ENCODE assay signal across 12 cellular contexts in the genomic region with DNA sequence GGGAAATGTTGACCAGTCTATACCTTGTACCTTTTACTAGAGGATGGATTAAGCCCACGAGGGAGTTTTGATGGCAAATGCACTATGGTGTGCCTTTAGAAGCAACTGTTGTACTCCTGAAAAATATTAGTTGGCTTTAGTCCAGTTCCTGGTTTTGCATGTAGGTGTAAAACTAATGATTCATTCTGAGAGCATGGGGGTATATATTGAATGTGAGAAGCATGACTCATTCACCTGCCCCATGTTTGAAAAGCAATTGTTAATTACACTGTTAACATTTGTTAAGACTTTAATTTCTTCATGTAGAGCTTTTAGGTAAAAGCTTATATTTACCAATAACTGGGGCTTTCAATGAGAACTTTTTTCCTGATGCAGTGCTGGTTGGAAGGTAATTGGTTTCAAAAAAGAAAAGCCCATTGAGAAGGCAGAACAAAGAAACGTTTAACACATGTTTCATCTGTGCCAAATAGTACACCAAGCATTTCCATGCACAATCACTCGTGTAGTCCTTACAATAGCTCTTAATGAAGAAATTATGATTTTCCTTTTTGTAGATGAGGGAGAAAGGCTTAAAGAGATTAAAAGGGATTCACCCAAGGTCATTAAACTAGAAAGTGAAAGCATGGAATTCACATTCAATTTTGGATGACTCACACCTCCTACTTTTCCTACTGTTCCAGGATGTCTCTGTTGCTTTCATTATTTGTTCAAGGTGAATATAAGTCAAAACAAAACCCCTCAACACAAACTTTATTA.
DNase-seq lines count a peak whose midpoint lies in the region; ATAC-seq and TF ChIP-seq lines count a peak whose summit lies in the region.
"Had no signal": no experiment of that assay in that cellular context is flagged by ENCODE, and none has a peak within 500 bp of the region (broad histone marks: within the 10 kb centered on the region; RNA-seq: fewer than 3 reads in every experiment).

No MANE protein-coding gene starts in this region.

- CTCF ChIA-PET in HEK293T (lab: Yijun Ruan, JAX) = no interaction called here

- H3K4me3 Mint-ChIP-seq in activated T-helper 17 cell treated with anti-CD3 and anti-CD28 coated beads, Interleukin-2, amount 50 U/mL, for 72 hours = peak overlapping the region; percentile 42

- peaks cover 24% of the 10 kb centered on the region for H3K4me1 ChIP-seq in osteoblast (ENCODE audit: insufficient read depth, low read length)
- no peaks in the 10 kb centered on the region for H3K4me1 ChIP-seq in left ventricle myocardium inferior

- H3K27ac ChIP-seq in osteoblast (ENCODE audit: low read depth, low read length) (no peak overlapping the region), left ventricle myocardium inferior (replicated peaks) (no peak overlapping the region)
- H3K27ac ChIP-seq: vagina had no signal

- peak overlapping the region; percentile 44 for H3K4me2 ChIP-seq in osteoblast (ENCODE audit: insufficient read depth, low read length)

- H3K27me3 Mint-ChIP-seq in activated T-helper 17 cell treated with anti-CD3 and anti-CD28 coated beads, Interleukin-2, amount 50 U/mL, for 72 hours = peaks cover 6% of the 10 kb centered on the region

- TF ChIP-seq CTCF in osteoblast (IDR thresholded peaks at IDR 0.05; ENCODE audit: extremely low read depth, low read depth, low read length) (no peak), left ventricle myocardium inferior (IDR thresholded peaks at IDR 0.05; ENCODE audit: borderline replicate concordance) (no peak)

- DNase-seq in osteoblast (ENCODE audit: insufficient read length, low spot score, missing footprints) (no peak), NK-92 (lab: John Stamatoyannopoulos, UW; ENCODE audit: unreplicated experiment) (no peak), left ventricle myocardium inferior (no peak), HEK293T (ENCODE audit: extremely low spot score) (no peak)
- DNase-seq: activated gamma-delta T cell treated with Interleukin-2 at 50 U/mL for 16 hours; erythroblast; stimulated activated CD4-positive, alpha-beta T cell treated with anti-CD3 and anti-CD28 coated beads, Interleukin-1b, Interleukin-23, amount 100 ng/mL, for 48 hours had no signal

- no peaks in the 10 kb centered on the region for H3K36me3 Mint-ChIP-seq in activated T-helper 17 cell treated with anti-CD3 and anti-CD28 coated beads, Interleukin-2, amount 50 U/mL, for 72 hours (ENCODE audit: low read depth)

- no peak overlapping the region for H2AFZ ChIP-seq in osteoblast (ENCODE audit: low read length)

- POLR2A ChIA-PET in HEK293T (lab: Yijun Ruan, JAX) = no interaction called here

- ATAC-seq in GM18858 (IDR thresholded peaks at IDR 0.05; ENCODE audit: unreplicated experiment) (peak; percentile 68), HG03064 (IDR thresholded peaks at IDR 0.05; ENCODE audit: low read depth, unreplicated experiment) (peak; percentile 73), HG03139 (IDR thresholded peaks at IDR 0.05; ENCODE audit: unreplicated experiment) (no peak)
- peak; percentile 82 for ATAC-seq in activated T-helper 17 cell treated with anti-CD3 and anti-CD28 coated beads, Interleukin-2, amount 50 U/mL, for 72 hours (replicated peaks)

- H3K36me3 ChIP-seq in osteoblast (ENCODE audit: insufficient read depth, low read length) (no peaks in the 10 kb centered on the region), left ventricle myocardium inferior (no peaks in the 10 kb centered on the region)
- H3K36me3 ChIP-seq: vagina had no signal

- H3K9me3 Mint-ChIP-seq in activated T-helper 17 cell treated with anti-CD3 and anti-CD28 coated beads, Interleukin-2, amount 50 U/mL, for 72 hours = no peaks in the 10 kb centered on the region

- intact Hi-C loops in left ventricle myocardium inferior (cut with micrococcal nuclease) = no loop called here

- H3K4me3 ChIP-seq in osteoblast (ENCODE audit: insufficient read depth, low read length) = no peak overlapping the region
- H3K4me3 ChIP-seq in left ventricle myocardium inferior = no peak overlapping the region
- H3K4me3 ChIP-seq: vagina had no signal

- H3K27ac Mint-ChIP-seq in activated T-helper 17 cell treated with anti-CD3 and anti-CD28 coated beads, Interleukin-2, amount 50 U/mL, for 72 hours = no peak overlapping the region

- peaks cover 10% of the 10 kb centered on the region for H3K4me1 Mint-ChIP-seq in activated T-helper 17 cell treated with anti-CD3 and anti-CD28 coated beads, Interleukin-2, amount 50 U/mL, for 72 hours

- H3K27me3 ChIP-seq in osteoblast (ENCODE audit: insufficient read depth, low read length) (peaks cover 3% of the 10 kb centered on the region), left ventricle myocardium inferior (ENCODE audit: low read depth) (peaks cover 4% of the 10 kb centered on the region)
- H3K27me3 ChIP-seq: vagina had no signal

- H3K9me3 ChIP-seq in osteoblast (ENCODE audit: low read depth, low read length) (no peaks in the 10 kb centered on the region), left ventricle myocardium inferior (replicated peaks) (peaks cover 4% of the 10 kb centered on the region)
- H3K9me3 ChIP-seq: vagina had no signal

- H4K20me1 ChIP-seq in osteoblast (ENCODE audit: insufficient read depth, low read length) = no peaks in the 10 kb centered on the region

- H3K79me2 ChIP-seq in osteoblast (ENCODE audit: insufficient read depth, low read length) = no peaks in the 10 kb centered on the region

TF ChIP-seq in HEK293T, 16 proteins besides CTCF, POLR2A, EP300 and RAD21:
- no peak for TF ChIP-seq FOXM1 (IDR thresholded peaks at IDR 0.05; ENCODE audit: borderline replicate concordance)
- no peak for TF ChIP-seq L3MBTL2 (conservative IDR thresholded peaks at IDR 0.05)
- TF ChIP-seq CTBP1 (IDR thresholded peaks at IDR 0.05; ENCODE audit: borderline replicate concordance) = no peak
- no peak for TF ChIP-seq SP1 (IDR thresholded peaks at IDR 0.05)
- no peak for TF ChIP-seq HDGF (IDR thresholded peaks at IDR 0.05; ENCODE audit: borderline replicate concordance)
- TF ChIP-seq LEF1 (IDR thresholded peaks at IDR 0.05; ENCODE audit: borderline replicate concordance) = no peak
- TF ChIP-seq BHLHE40 (IDR thresholded peaks at IDR 0.05; ENCODE audit: borderline replicate concordance) = no peak
